Comparison of ENCODE assay signal across 16 cellular contexts in genomic region chrX:48913605-48914366, GRCh38. TPM values are rescaled to one million over a fixed set of nuclear protein-coding genes. Genes with fewer than 3 reads are reported as not detected.
DNase-seq lines count a peak whose midpoint lies in the region; ATAC-seq, FAIRE-seq and TF ChIP-seq lines count a peak whose summit lies in the region.
"Had no signal": no experiment of that assay in that cellular context is flagged by ENCODE, and none has a peak within 500 bp of the region (broad histone marks: within the 10 kb centered on the region; RNA-seq: fewer than 3 reads in every experiment).

No MANE protein-coding gene starts in this region.

- no peaks in the 10 kb centered on the region for H3K9me3 Mint-ChIP-seq in CD8-positive, alpha-beta T cell
- H3K9me3 Mint-ChIP-seq in H9 (peaks cover 73 to 76% of the 10 kb centered on the region in 2 experiments), memory B cell (no peaks in the 10 kb centered on the region)
- H3K9me3 Mint-ChIP-seq in activated T-helper 17 cell treated with anti-CD3 and anti-CD28 coated beads, Interleukin-2, amount 50 U/mL, for 72 hours: no peaks in the 10 kb centered on the region

- H3K36me3 ChIP-seq in CD8-positive, alpha-beta T cell (ENCODE audit: insufficient read depth, low read length): peaks cover 41% of the 10 kb centered on the region

- no peak overlapping the region for H4K8ac ChIP-seq in H9 (replicated peaks; ENCODE audit: insufficient read length, low read depth, low read length)

- no peak overlapping the region for H3T11ph ChIP-seq in H9 (ENCODE audit: low read length)

- H3K27ac ChIP-seq in CD8-positive, alpha-beta T cell (ENCODE audit: low read depth, low read length): no peak overlapping the region
- no peak overlapping the region for H3K27ac ChIP-seq in H9 (ENCODE audit: insufficient read length, low read depth, low read length)
- H3K27ac ChIP-seq: BLaER1 had no signal

- no peak overlapping the region for H4K91ac ChIP-seq in H9 (ENCODE audit: insufficient read length, low read depth, low read length)

- H3K79me2 ChIP-seq in H9 (ENCODE audit: insufficient read depth, low read length): peaks cover 25% of the 10 kb centered on the region

- H3K4me3 Mint-ChIP-seq in CD8-positive, alpha-beta T cell: peak overlapping the region; percentile 97
- peak overlapping the region; percentile 65 to 87 for H3K4me3 Mint-ChIP-seq in H9
- H3K4me3 Mint-ChIP-seq in activated T-helper 17 cell treated with anti-CD3 and anti-CD28 coated beads, Interleukin-2, amount 50 U/mL, for 72 hours: peak overlapping the region; percentile 97
- H3K4me3 Mint-ChIP-seq in memory B cell: peak overlapping the region; percentile 87

- H3K27ac Mint-ChIP-seq in CD8-positive, alpha-beta T cell: no peak overlapping the region
- peak overlapping the region; percentile 44 to 78 (median 61); a peak in 3 of 7 replicates for H3K27ac Mint-ChIP-seq in H9
- peak overlapping the region; percentile 98 for H3K27ac Mint-ChIP-seq in activated T-helper 17 cell treated with anti-CD3 and anti-CD28 coated beads, Interleukin-2, amount 50 U/mL, for 72 hours
- H3K27ac Mint-ChIP-seq in memory B cell: peak overlapping the region; percentile 99

- no peak overlapping the region for H2AFZ ChIP-seq in H9 (ENCODE audit: low read length)

- no peak overlapping the region for H3K4ac ChIP-seq in H9 (ENCODE audit: low read depth, low read length)

- H3K4me3 ChIP-seq in CD8-positive, alpha-beta T cell (ENCODE audit: low read depth, low read length): no peak overlapping the region
- H3K4me3 ChIP-seq: BLaER1 had no signal

- H2AK5ac ChIP-seq in H9 (ENCODE audit: insufficient read length, low read length): no peak overlapping the region

- no peak overlapping the region for H4K5ac ChIP-seq in H9 (ENCODE audit: insufficient read length, low read depth, low read length)

- no peak for TF ChIP-seq CTCF in CD8-positive, alpha-beta T cell (IDR thresholded peaks at IDR 0.05)
- no peak for TF ChIP-seq CTCF in H9 (conservative IDR thresholded peaks at IDR 0.05)

- TF ChIP-seq POLR2A in H54 (IDR thresholded peaks at IDR 0.05; ENCODE audit: low read depth, low read length): no peak

- no peak overlapping the region for H3K56ac ChIP-seq in H9 (ENCODE audit: insufficient read length, low read depth, low read length)

- H3K14ac ChIP-seq in H9 (ENCODE audit: insufficient read depth, low read length): no peak overlapping the region

- H3K9ac ChIP-seq in H9 (ENCODE audit: extremely low read depth, insufficient read length, low read length): no peak overlapping the region
- H3K9ac ChIP-seq: BLaER1 had no signal

- no peak overlapping the region for H3K18ac ChIP-seq in H9 (ENCODE audit: insufficient read length, low read depth, low read length)

- H2BK12ac ChIP-seq in H9 (ENCODE audit: insufficient read length, low read depth, low read length): no peak overlapping the region

- no peak overlapping the region for H3K23ac ChIP-seq in H9 (ENCODE audit: insufficient read length, low read depth, low read length)

- POLR2A ChIA-PET in CD8-positive, alpha-beta T cell (lab: Charles Lee): interaction anchor here (2.5 to 3.3 kb wide), 2 partner anchors 16 to 25 kb away, joined by 16 to 28 read pairs; partner anchors contain the start of genes PQBP1 and TIMM17B

- no peak overlapping the region for H2BK15ac ChIP-seq in H9 (ENCODE audit: low read depth, low read length)

- peaks cover 2% of the 10 kb centered on the region for H4K20me1 ChIP-seq in H9 (ENCODE audit: control insufficient read depth, insufficient read depth, insufficient read length)

- H2BK120ac ChIP-seq in H9 (ENCODE audit: low read depth, low read length, poor library complexity, severe bottlenecking): no peak overlapping the region

- H3K4me1 Mint-ChIP-seq in CD8-positive, alpha-beta T cell (ENCODE audit: low read depth): peaks cover 54% of the 10 kb centered on the region
- H3K4me1 Mint-ChIP-seq in H9: peaks cover 16 to 43% of the 10 kb centered on the region in 2 experiments
- peaks cover 22% of the 10 kb centered on the region for H3K4me1 Mint-ChIP-seq in activated T-helper 17 cell treated with anti-CD3 and anti-CD28 coated beads, Interleukin-2, amount 50 U/mL, for 72 hours
- peaks cover 28% of the 10 kb centered on the region for H3K4me1 Mint-ChIP-seq in memory B cell

- H3K36me3 Mint-ChIP-seq in CD8-positive, alpha-beta T cell: peaks cover 64% of the 10 kb centered on the region
- H3K36me3 Mint-ChIP-seq in H9 (ENCODE audit: insufficient read depth in 1 of 3, low read depth in 3 of 3) (peaks cover 52 to 64% (median 61%) of the 10 kb centered on the region in 3 experiments), memory B cell (peaks cover 21% of the 10 kb centered on the region)
- peaks cover 93% of the 10 kb centered on the region for H3K36me3 Mint-ChIP-seq in activated T-helper 17 cell treated with anti-CD3 and anti-CD28 coated beads, Interleukin-2, amount 50 U/mL, for 72 hours (ENCODE audit: low read depth)

- peaks cover 4% of the 10 kb centered on the region for H3K79me1 ChIP-seq in H9 (ENCODE audit: insufficient read depth, low read depth, low read length, poor library complexity, severe bottlenecking)

- H3K27me3 ChIP-seq in CD8-positive, alpha-beta T cell (ENCODE audit: insufficient read depth, low read length): no peaks in the 10 kb centered on the region
- no peaks in the 10 kb centered on the region for H3K27me3 ChIP-seq in H9 (ENCODE audit: insufficient read depth, low read length)

- H3K9me3 ChIP-seq in CD8-positive, alpha-beta T cell (ENCODE audit: low read length): no peaks in the 10 kb centered on the region
- no peaks in the 10 kb centered on the region for H3K9me3 ChIP-seq in H9 (ENCODE audit: control insufficient read depth, low read depth, low read length)
- H3K9me3 ChIP-seq: BLaER1 had no signal

- no peaks in the 10 kb centered on the region for H3K23me2 ChIP-seq in H9 (ENCODE audit: insufficient read length, low read depth, low read length, poor library complexity, severe bottlenecking)

- intact Hi-C loops in CD8-positive, alpha-beta T cell (cut with DNase I, micrococcal nuclease): loop anchor here (5.0 to 10.0 kb wide), 5 partner anchors 34 to 1259 kb away; partner anchors contain the start of genes ELK1 (in 1 of the 2), MAGIX (in 1 of the 2), SUV39H1 (in 1 of the 2) and UXT (in 1 of the 2)

- FAIRE-seq in H54 (lab: Jason Lieb, UNC): no peak

- DNase-seq in CD8-positive, alpha-beta T cell: no peak
- DNase-seq in H9 (no peak), memory B cell (ENCODE audit: low spot score in 2 of 2) (no peak), H54 (ENCODE audit: insufficient read length, low spot score) (no peak), G401 (ENCODE audit: low spot score) (no peak)
- DNase-seq: activated CD4-positive, CD25-positive, alpha-beta regulatory T cell treated with anti-CD3 and anti-CD28 coated beads, Interleukin-2, amount 50 U/mL, for 72 hours; activated effector memory CD4-positive, alpha-beta T cell treated with anti-CD3 and anti-CD28 coated beads, Interleukin-2, amount 50 U/mL, for 16 hours; EL; hippocampal formation; NCI-H1930; NCI-H774; SW 1271 had no signal

- no peak for ATAC-seq in CD8-positive, alpha-beta T cell
- ATAC-seq in activated T-helper 17 cell treated with anti-CD3 and anti-CD28 coated beads, Interleukin-2, amount 50 U/mL, for 72 hours (replicated peaks): no peak
- ATAC-seq in memory B cell (ENCODE audit: low read depth): no peak
- no peak for ATAC-seq in HG03432 (IDR thresholded peaks at IDR 0.05; ENCODE audit: unreplicated experiment)
- ATAC-seq: left lobe of liver had no signal

- no CpG with 5 or more reads among the region's 5 CpGs for WGBS in H9 (ENCODE audit: extremely low coverage, insufficient read length, low lambda C conversion rate)

- peak overlapping the region; percentile 87 for H3K4me2 ChIP-seq in H9 (ENCODE audit: insufficient read depth, insufficient read length, low read length)
- H3K4me2 ChIP-seq: BLaER1 had no signal

- no peaks in the 10 kb centered on the region for H3K27me3 Mint-ChIP-seq in CD8-positive, alpha-beta T cell (ENCODE audit: low read depth)
- peaks cover 7% of the 10 kb centered on the region for H3K27me3 Mint-ChIP-seq in H9 (ENCODE audit: low read depth)
- no peaks in the 10 kb centered on the region for H3K27me3 Mint-ChIP-seq in activated T-helper 17 cell treated with anti-CD3 and anti-CD28 coated beads, Interleukin-2, amount 50 U/mL, for 72 hours
- no peaks in the 10 kb centered on the region for H3K27me3 Mint-ChIP-seq in memory B cell

- CTCF ChIA-PET in CD8-positive, alpha-beta T cell (lab: Charles Lee): interaction anchor here (0.6 to 1.3 kb wide), 2 partner anchors 17 to 266 kb away, joined by 3 read pairs; no protein-coding TSS in a partner anchor

- in situ Hi-C loops in G401 (cut with HindIII; ENCODE audit: low sequenced_read_pairs): no loop called here

- peaks cover 48% of the 10 kb centered on the region for H3K4me1 ChIP-seq in CD8-positive, alpha-beta T cell (ENCODE audit: insufficient read depth, low read length)
- no peaks in the 10 kb centered on the region for H3K4me1 ChIP-seq in H9 (ENCODE audit: insufficient read depth, low read length)

- H2BK5ac ChIP-seq in H9 (ENCODE audit: insufficient read length, low read length): no peak overlapping the region

- no peak overlapping the region for H2BK20ac ChIP-seq in H9 (ENCODE audit: low read depth, low read length, poor library complexity, severe bottlenecking)

RNA-seq across cellular contexts. Expression of gene SLC35A2, which starts 2.3 kb away (rescaled TPM):
- total RNA-seq in CD8-positive, alpha-beta T cell: 10 to 100 TPM; 14.6 to 16.6 TPM
- 29.1 and 32.9 TPM in 2 replicates for total RNA-seq in H9 (2021)
- total RNA-seq in activated T-helper 17 cell treated with anti-CD3 and anti-CD28 coated beads, Interleukin-2, amount 50 U/mL, for 72 hours: 10 to 100 TPM; 24.6 to 32.8 TPM
- 10.1 and 15.7 TPM in 2 replicates for total RNA-seq in G401 (2014; rRNA removed; shearing (Covaris generic))

RNA-seq across cellular contexts. Expression of gene PIM2, which starts 5.0 kb away (rescaled TPM):
- total RNA-seq in CD8-positive, alpha-beta T cell: 100 to 1,000 TPM; 212 to 218 TPM
- 154 and 163 TPM in 2 replicates for total RNA-seq in H9 (2021)
- total RNA-seq in activated T-helper 17 cell treated with anti-CD3 and anti-CD28 coated beads, Interleukin-2, amount 50 U/mL, for 72 hours: 100 to 1,000 TPM; 350 to 648 TPM
- 14.6 and 20.6 TPM in 2 replicates for total RNA-seq in G401 (2014; rRNA removed; shearing (Covaris generic))

RNA-seq across cellular contexts. Expression of gene PQBP1, which starts 16.1 kb away (rescaled TPM):
- total RNA-seq in CD8-positive, alpha-beta T cell: 10 to 100 TPM; 79.9 to 82.1 TPM
- 87.5 and 87.9 TPM in 2 replicates for total RNA-seq in H9 (2021)
- 10 to 100 TPM; 62.6 to 95.7 TPM for total RNA-seq in activated T-helper 17 cell treated with anti-CD3 and anti-CD28 coated beads, Interleukin-2, amount 50 U/mL, for 72 hours
- 96.1 and 119 TPM in 2 replicates for total RNA-seq in G401 (2014; rRNA removed; shearing (Covaris generic))

RNA-seq across cellular contexts. Expression of gene TIMM17B, which starts 16.2 kb away (rescaled TPM):
- 10 to 100 TPM; 35.0 to 37.6 TPM for total RNA-seq in CD8-positive, alpha-beta T cell
- 89.0 and 89.7 TPM in 2 replicates for total RNA-seq in H9 (2021)
- 10 to 100 TPM; 54.4 to 66.3 TPM for total RNA-seq in activated T-helper 17 cell treated with anti-CD3 and anti-CD28 coated beads, Interleukin-2, amount 50 U/mL, for 72 hours
- total RNA-seq in G401 (2014; rRNA removed; shearing (Covaris generic)): 115 and 138 TPM in 2 replicates

RNA-seq across cellular contexts. Expression of gene OTUD5, which starts 43.6 kb away (rescaled TPM):
- 100 to 1,000 TPM; 109 to 113 TPM for total RNA-seq in CD8-positive, alpha-beta T cell
- 62.5 and 62.6 TPM in 2 replicates for total RNA-seq in H9 (2021)
- total RNA-seq in activated T-helper 17 cell treated with anti-CD3 and anti-CD28 coated beads, Interleukin-2, amount 50 U/mL, for 72 hours: 100 to 1,000 TPM in 1 of 2 donors, 10 to 100 TPM in 1; 67.1 to 111 TPM
- total RNA-seq in G401 (2014; rRNA removed; shearing (Covaris generic)): 70.5 and 75.2 TPM in 2 replicates
